23 cellular contexts compared by ENCODE assay signal in genomic region chr13:75896271-75896670, GRCh38.
DNase-seq lines count a peak whose midpoint lies in the region; ATAC-seq and TF ChIP-seq lines count a peak whose summit lies in the region.
"Had no signal": no experiment of that assay in that cellular context is flagged by ENCODE, and none has a peak within 500 bp of the region (broad histone marks: within the 10 kb centered on the region; RNA-seq: fewer than 3 reads in every experiment).

No MANE protein-coding gene starts in this region.

- H3K36me3 Mint-ChIP-seq in mesothelial cell of epicardium: no peaks in the 10 kb centered on the region
- H3K36me3 Mint-ChIP-seq: CD4-positive, alpha-beta memory T cell had no signal

- H3K4me3 Mint-ChIP-seq in mesothelial cell of epicardium: no peak overlapping the region
- H3K4me3 Mint-ChIP-seq: CD4-positive, alpha-beta memory T cell; H9 had no signal

- H3K4me1 Mint-ChIP-seq in mesothelial cell of epicardium: peaks cover 5% of the 10 kb centered on the region
- H3K4me1 Mint-ChIP-seq: CD4-positive, alpha-beta memory T cell had no signal

- TF ChIP-seq POLR2A in esophagus squamous epithelium (IDR thresholded peaks at IDR 0.05): no peak

- intact Hi-C loops in left lung (cut with DNase I) (no loop called here), esophagus squamous epithelium (cut with DNase I) (no loop called here), left ventricle myocardium inferior (cut with micrococcal nuclease) (no loop called here)

- no peaks in the 10 kb centered on the region for H3K27me3 ChIP-seq in left lung
- no peaks in the 10 kb centered on the region for H3K27me3 ChIP-seq in esophagus squamous epithelium
- H3K27me3 ChIP-seq in left ventricle myocardium inferior (ENCODE audit: low read depth): no peaks in the 10 kb centered on the region
- H3K27me3 ChIP-seq: BLaER1 treated with 17β-estradiol and CSF1 and Interleukin-3, amounts not matched to agents 10 nM and 100 nM had no signal

- no peak overlapping the region for H3K27ac Mint-ChIP-seq in mesothelial cell of epicardium
- H3K27ac Mint-ChIP-seq: CD4-positive, alpha-beta memory T cell; H9 had no signal

- H3K9me3 Mint-ChIP-seq in mesothelial cell of epicardium: peaks cover 6% of the 10 kb centered on the region
- H3K9me3 Mint-ChIP-seq: H9 had no signal

- no peaks in the 10 kb centered on the region for H3K4me1 ChIP-seq in left lung
- H3K4me1 ChIP-seq in esophagus squamous epithelium: peaks cover 0 to 4% (median 0%) of the 10 kb centered on the region in 3 donors
- H3K4me1 ChIP-seq in left ventricle myocardium inferior: no peaks in the 10 kb centered on the region
- H3K4me1 ChIP-seq: BLaER1 treated with 17β-estradiol and CSF1 and Interleukin-3, amounts not matched to agents 10 nM and 100 nM; Caco-2 had no signal

- DNase-seq in M059J (ENCODE audit: low read depth): peak; percentile 1
- peak; percentile 13 for DNase-seq in astrocyte of the hippocampus (ENCODE audit: low read depth, low spot score)
- DNase-seq in left lung: no peak
- DNase-seq in esophagus squamous epithelium (lab: John Stamatoyannopoulos, UW): no peak
- no peak for DNase-seq in mesothelial cell of epicardium (ENCODE audit: low spot score in 2 of 2, unreplicated experiment in 2 of 2)
- no peak for DNase-seq in left ventricle myocardium inferior
- DNase-seq in NCI-H2081 (lab: John Stamatoyannopoulos, UW): no peak
- DNase-seq: ACHN; Caco-2; CD4-positive, alpha-beta memory T cell; DMS 273 treated with DMSO at 0.1 percent for 48 hours; GM23248; H9; NCI-H1417; NCI-H1694 treated with DMSO at 0.1 percent for 48 hours; NCI-H446 treated with DMSO at 0.1 percent for 48 hours; NCI-H526 treated with DMSO at 0.1 percent for 48 hours; OCI-M1; SHP77 had no signal

- H3K36me3 ChIP-seq in left lung: no peaks in the 10 kb centered on the region
- no peaks in the 10 kb centered on the region for H3K36me3 ChIP-seq in esophagus squamous epithelium
- no peaks in the 10 kb centered on the region for H3K36me3 ChIP-seq in left ventricle myocardium inferior
- H3K36me3 ChIP-seq: BLaER1 treated with 17β-estradiol and CSF1 and Interleukin-3, amounts not matched to agents 10 nM and 100 nM had no signal

- WGBS in esophagus squamous epithelium, 2 donors: 26 to 30% methylated on average over 2 of the region's 2 CpGs

- H3K27me3 Mint-ChIP-seq in mesothelial cell of epicardium (ENCODE audit: low read depth): no peaks in the 10 kb centered on the region

- no peak for TF ChIP-seq CTCF in left lung (IDR thresholded peaks at IDR 0.05)
- TF ChIP-seq CTCF in esophagus squamous epithelium (IDR thresholded peaks at IDR 0.05): no peak
- TF ChIP-seq CTCF in mesothelial cell of epicardium (IDR thresholded peaks at IDR 0.05; ENCODE audit: unreplicated experiment): no peak
- no peak for TF ChIP-seq CTCF in left ventricle myocardium inferior (IDR thresholded peaks at IDR 0.05; ENCODE audit: borderline replicate concordance)

- H3K9me3 ChIP-seq in left lung (peaks cover 0 to 4% of the 10 kb centered on the region in 2 donors), esophagus squamous epithelium (no peaks in the 10 kb centered on the region), left ventricle myocardium inferior (replicated peaks) (no peaks in the 10 kb centered on the region)

- H3K4me3 ChIP-seq in left lung (no peak overlapping the region), esophagus squamous epithelium (no peak overlapping the region), left ventricle myocardium inferior (no peak overlapping the region)
- H3K4me3 ChIP-seq: BLaER1 treated with 17β-estradiol and CSF1 and Interleukin-3, amounts not matched to agents 10 nM and 100 nM; GM23248; SK-N-MC had no signal

- ATAC-seq in left lung: peak; percentile 74

- H3K27ac ChIP-seq in left lung (peak overlapping the region in 1 of 2 donors; percentile 22), esophagus squamous epithelium (no peak overlapping the region), left ventricle myocardium inferior (replicated peaks) (no peak overlapping the region)
- H3K27ac ChIP-seq: BLaER1 treated with 17β-estradiol and CSF1 and Interleukin-3, amounts not matched to agents 10 nM and 100 nM; GM23248; HL-60; KMS-11; SK-N-MC had no signal

Comparison
In these comparisons a context has a peak if more than half of its experiments do, and no peak if none do; other contexts are left out.
1. DNase-seq: peak in M059J (single experiment) and astrocyte of the hippocampus (single experiment); none in left lung (0 of 2), esophagus squamous epithelium (single experiment), mesothelial cell of epicardium (0 of 2), left ventricle myocardium inferior (single experiment) and NCI-H2081 (0 of 2).